In the genomic region with DNA sequence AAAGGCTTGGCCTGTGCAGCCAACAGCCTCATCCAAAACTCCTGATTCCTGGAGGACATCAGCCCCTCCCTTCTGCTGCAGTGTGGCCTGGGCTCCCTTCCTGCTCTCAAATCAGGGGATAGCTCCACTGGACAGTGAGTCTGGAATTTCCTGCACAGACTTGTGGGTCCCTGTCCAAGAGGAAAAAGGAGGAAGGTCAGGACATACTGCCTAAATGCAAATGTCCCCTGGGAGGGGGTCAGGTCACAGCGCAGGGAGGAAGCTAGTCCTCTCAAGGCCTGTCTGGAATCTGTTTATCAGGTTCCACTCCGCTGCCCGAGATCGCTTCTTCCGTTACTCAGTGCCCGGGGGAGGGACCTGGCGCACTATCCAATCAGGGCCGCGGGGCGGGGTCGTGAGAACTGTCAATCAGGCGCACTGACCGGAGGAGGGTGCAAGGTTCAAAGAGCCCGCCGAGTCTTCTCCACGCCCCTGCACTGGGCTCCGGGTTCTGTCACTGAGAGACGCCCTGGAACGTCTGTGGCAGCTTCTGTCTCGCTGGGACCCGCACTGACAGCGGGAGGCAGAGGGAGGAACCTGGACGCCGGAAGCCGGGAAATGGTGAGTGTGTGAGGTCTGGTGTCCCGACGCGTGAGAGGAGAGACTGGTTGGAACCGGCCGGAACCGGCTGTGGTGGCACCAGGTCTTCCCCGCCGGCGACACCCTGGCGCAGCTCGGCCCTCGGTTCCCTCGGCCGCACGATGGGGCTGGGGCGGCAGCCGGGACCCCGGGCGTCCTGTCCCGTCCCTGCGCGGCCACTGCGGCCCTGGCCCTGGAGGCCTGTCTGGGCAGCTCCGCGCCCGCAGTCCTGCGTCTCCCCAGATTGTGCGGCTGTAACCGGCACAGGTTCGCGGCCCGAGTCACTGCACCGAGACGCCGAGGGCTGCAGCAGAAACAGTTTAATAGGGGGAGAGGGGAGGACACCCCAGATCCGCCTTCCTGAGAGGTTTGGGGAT, we compare ENCODE assay signal across 8 cellular contexts. TPM values are rescaled to one million over a fixed set of nuclear protein-coding genes. Genes with fewer than 3 reads are reported as not detected.
DNase-seq lines count a peak whose midpoint lies in the region; TF ChIP-seq lines count a peak whose summit lies in the region.

A gene (plus strand): TSS at position 404 of the 995 bp plus-strand sequence. CDS start 194 bp downstream, at position 598.

- H3K27ac ChIP-seq in testis, result peak within 1 kb of the TSS; percentile 87 to 92

- TF ChIP-seq POLR2A in testis (IDR thresholded peaks at IDR 0.05), result peak; percentile 40

- intact Hi-C loops in head of caudate nucleus (cut with DNase I), result loop anchor here (10.0 kb wide), 1 partner anchor 72 kb away; no protein-coding TSS in a partner anchor
- intact Hi-C loops in testis (cut with DNase I; ENCODE audit: low total_unique reads), result no loop called here

- peaks cover 3% of the 10 kb centered on the region for H3K27me3 Mint-ChIP-seq in activated naive CD8-positive, alpha-beta T cell treated with anti-CD3 and anti-CD28 coated beads for 36 hours
- peaks cover 13% of the 10 kb centered on the region for H3K27me3 Mint-ChIP-seq in osteocyte (ENCODE audit: unreplicated experiment)

- peaks cover 12% of the 10 kb centered on the region for H3K4me1 ChIP-seq in testis

- H3K4me3 ChIP-seq in HFF-Myc (replicated peaks; ENCODE audit: low read depth, low read length) (peak within 1 kb of the TSS; percentile 77), testis (peak within 1 kb of the TSS; percentile 79 to 81)

- no peaks in the 10 kb centered on the region for H3K27me3 ChIP-seq in testis

- 0% methylated on average over 28 to 61 of the region's 61 CpGs for WGBS in testis, 2 donors

- peak within 1 kb of the TSS; percentile 98 for H3K4me3 Mint-ChIP-seq in activated naive CD8-positive, alpha-beta T cell treated with anti-CD3 and anti-CD28 coated beads for 36 hours
- peak within 1 kb of the TSS; percentile 100 for H3K4me3 Mint-ChIP-seq in osteocyte (ENCODE audit: unreplicated experiment)

- peaks cover 32% of the 10 kb centered on the region for H3K36me3 Mint-ChIP-seq in activated naive CD8-positive, alpha-beta T cell treated with anti-CD3 and anti-CD28 coated beads for 36 hours
- H3K36me3 Mint-ChIP-seq in osteocyte (ENCODE audit: unreplicated experiment), result peaks cover 12% of the 10 kb centered on the region

- TF ChIP-seq CTCF in HFF-Myc (IDR thresholded peaks at IDR 0.05; ENCODE audit: low read depth, low read length, missing control alignments) (no peak), osteocyte (IDR thresholded peaks at IDR 0.05) (no peak), testis (IDR thresholded peaks at IDR 0.05) (peak in 1 of 3 experiments; percentile 6)

- peaks cover 40% of the 10 kb centered on the region for H3K9me3 Mint-ChIP-seq in activated naive CD8-positive, alpha-beta T cell treated with anti-CD3 and anti-CD28 coated beads for 36 hours
- peaks cover 22% of the 10 kb centered on the region for H3K9me3 Mint-ChIP-seq in osteocyte (ENCODE audit: unreplicated experiment)

- H3K4me1 Mint-ChIP-seq in activated naive CD8-positive, alpha-beta T cell treated with anti-CD3 and anti-CD28 coated beads for 36 hours, result peaks cover 18% of the 10 kb centered on the region
- H3K4me1 Mint-ChIP-seq in osteocyte (ENCODE audit: unreplicated experiment), result peaks cover 18% of the 10 kb centered on the region

- DNase-seq in GM04503 (ENCODE audit: low read depth) (peak; percentile 83), HFF-Myc (ENCODE audit: extremely low read depth, low read depth) (peak; percentile 80), NCI-H1048 (lab: John Stamatoyannopoulos, UW) (peak; percentile 91), SKM-1 treated with dmso at 0.1 percent for 144 hours (lab: John Stamatoyannopoulos, UW; ENCODE audit: unreplicated experiment) (peak; percentile 92), head of caudate nucleus (peak; percentile 96 to 99 (median 98)), osteocyte (ENCODE audit: extremely low spot score, unreplicated experiment) (peak; percentile 98), testis (peak; percentile 99)
- DNase-seq in activated naive CD8-positive, alpha-beta T cell treated with anti-CD3 and anti-CD28 coated beads for 36 hours, result peak; percentile 93

- no peaks in the 10 kb centered on the region for H3K9me3 ChIP-seq in testis

- no peaks in the 10 kb centered on the region for H3K36me3 ChIP-seq in testis (ENCODE audit: low read depth, missing control alignments)

- H3K27ac Mint-ChIP-seq in activated naive CD8-positive, alpha-beta T cell treated with anti-CD3 and anti-CD28 coated beads for 36 hours, result peak within 1 kb of the TSS; percentile 96
- peak within 1 kb of the TSS; percentile 100 for H3K27ac Mint-ChIP-seq in osteocyte (ENCODE audit: unreplicated experiment)

RNA-seq across cellular contexts. Expression of the gene that starts here (rescaled TPM):
- total RNA-seq in activated naive CD8-positive, alpha-beta T cell treated with anti-CD3 and anti-CD28 coated beads for 36 hours, result 1 to 10 TPM; 4.0 to 4.1 TPM
- total RNA-seq in osteocyte (6.4 and 6.6 TPM in 2 replicates), testis (10 to 100 TPM; 11.6 to 13.8 TPM)
- polyA plus RNA-seq in testis (ENCODE audit: insufficient read depth, low read depth, low replicate concordance), result 2.4 TPM

Comparison
In these comparisons a context has a peak if more than half of its experiments do, and no peak if none do; other contexts are left out.
1. Peak in every context shown above with its lines: DNase-seq, H3K4me3 ChIP-seq and H3K27ac ChIP-seq.